ENCODE assay signal across 2 cellular contexts in the genomic region with DNA sequence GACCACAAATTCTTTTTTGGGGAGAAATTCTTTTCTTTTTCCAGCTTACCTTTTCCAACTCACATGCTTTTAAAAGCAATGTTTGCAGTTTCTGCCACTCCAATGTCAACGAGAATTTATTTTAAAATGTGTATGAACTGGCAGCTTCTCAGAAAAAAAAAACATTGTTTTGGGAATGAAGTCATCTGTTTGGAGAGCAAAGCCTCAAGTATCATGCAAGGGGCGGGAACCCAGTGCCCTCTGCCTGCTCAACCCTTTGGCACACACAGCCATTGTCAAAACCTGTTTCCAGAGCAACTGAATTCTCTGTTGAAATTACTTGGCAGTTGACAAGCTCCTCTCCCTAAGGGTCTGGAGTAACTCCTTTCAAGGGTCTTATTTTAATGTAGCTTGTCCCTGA.
TF ChIP-seq lines count a peak whose summit lies in the region.

No MANE protein-coding gene starts in this region.

TF ChIP-seq in liver, 16 proteins besides CTCF, POLR2A, EP300 and RAD21:
- TF ChIP-seq, protein P1, sequence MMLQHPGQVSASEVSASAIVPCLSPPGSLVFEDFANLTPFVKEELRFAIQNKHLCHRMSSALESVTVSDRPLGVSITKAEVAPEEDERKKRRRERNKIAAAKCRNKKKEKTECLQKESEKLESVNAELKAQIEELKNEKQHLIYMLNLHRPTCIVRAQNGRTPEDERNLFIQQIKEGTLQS (IDR thresholded peaks at IDR 0.05), result no peak
- TF ChIP-seq, protein P2, sequence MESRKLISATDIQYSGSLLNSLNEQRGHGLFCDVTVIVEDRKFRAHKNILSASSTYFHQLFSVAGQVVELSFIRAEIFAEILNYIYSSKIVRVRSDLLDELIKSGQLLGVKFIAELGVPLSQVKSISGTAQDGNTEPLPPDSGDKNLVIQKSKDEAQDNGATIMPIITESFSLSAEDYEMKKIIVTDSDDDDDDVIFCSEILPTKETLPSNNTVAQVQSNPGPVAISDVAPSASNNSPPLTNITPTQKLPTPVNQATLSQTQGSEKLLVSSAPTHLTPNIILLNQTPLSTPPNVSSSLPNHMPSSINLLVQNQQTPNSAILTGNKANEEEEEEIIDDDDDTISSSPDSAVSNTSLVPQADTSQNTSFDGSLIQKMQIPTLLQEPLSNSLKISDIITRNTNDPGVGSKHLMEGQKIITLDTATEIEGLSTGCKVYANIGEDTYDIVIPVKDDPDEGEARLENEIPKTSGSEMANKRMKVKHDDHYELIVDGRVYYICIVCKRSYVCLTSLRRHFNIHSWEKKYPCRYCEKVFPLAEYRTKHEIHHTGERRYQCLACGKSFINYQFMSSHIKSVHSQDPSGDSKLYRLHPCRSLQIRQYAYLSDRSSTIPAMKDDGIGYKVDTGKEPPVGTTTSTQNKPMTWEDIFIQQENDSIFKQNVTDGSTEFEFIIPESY (IDR thresholded peaks at IDR 0.05), result peak; percentile 8
- TF ChIP-seq, protein P3, sequence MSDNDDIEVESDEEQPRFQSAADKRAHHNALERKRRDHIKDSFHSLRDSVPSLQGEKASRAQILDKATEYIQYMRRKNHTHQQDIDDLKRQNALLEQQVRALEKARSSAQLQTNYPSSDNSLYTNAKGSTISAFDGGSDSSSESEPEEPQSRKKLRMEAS (IDR thresholded peaks at IDR 0.05), result no peak
- TF ChIP-seq TAF1 (conservative IDR thresholded peaks at IDR 0.05), result no peak
- peak in 1 of 2 donors; percentile 41 for TF ChIP-seq HNF4A (conservative IDR thresholded peaks at IDR 0.05)
- TF ChIP-seq FOXA1 (IDR thresholded peaks at IDR 0.05), result no peak
- TF ChIP-seq GABPA (IDR thresholded peaks at IDR 0.05 in 1 of 2, conservative IDR thresholded peaks at IDR 0.05 in 1 of 2), result no peak
- no peak for TF ChIP-seq SP1 (IDR thresholded peaks at IDR 0.05)
- no peak for TF ChIP-seq NR2F2 (IDR thresholded peaks at IDR 0.05)
- TF ChIP-seq EGR1 (IDR thresholded peaks at IDR 0.05; ENCODE audit: low read depth in 2 of 2), result no peak
- TF ChIP-seq YY1 (IDR thresholded peaks at IDR 0.05), result peak; percentile 27
- no peak for TF ChIP-seq FOXA2 (IDR thresholded peaks at IDR 0.05)
- peak in 1 of 2 donors; percentile 18 for TF ChIP-seq JUND (IDR thresholded peaks at IDR 0.05)
- TF ChIP-seq HNF4G (IDR thresholded peaks at IDR 0.05), result no peak
- TF ChIP-seq, protein P4, sequence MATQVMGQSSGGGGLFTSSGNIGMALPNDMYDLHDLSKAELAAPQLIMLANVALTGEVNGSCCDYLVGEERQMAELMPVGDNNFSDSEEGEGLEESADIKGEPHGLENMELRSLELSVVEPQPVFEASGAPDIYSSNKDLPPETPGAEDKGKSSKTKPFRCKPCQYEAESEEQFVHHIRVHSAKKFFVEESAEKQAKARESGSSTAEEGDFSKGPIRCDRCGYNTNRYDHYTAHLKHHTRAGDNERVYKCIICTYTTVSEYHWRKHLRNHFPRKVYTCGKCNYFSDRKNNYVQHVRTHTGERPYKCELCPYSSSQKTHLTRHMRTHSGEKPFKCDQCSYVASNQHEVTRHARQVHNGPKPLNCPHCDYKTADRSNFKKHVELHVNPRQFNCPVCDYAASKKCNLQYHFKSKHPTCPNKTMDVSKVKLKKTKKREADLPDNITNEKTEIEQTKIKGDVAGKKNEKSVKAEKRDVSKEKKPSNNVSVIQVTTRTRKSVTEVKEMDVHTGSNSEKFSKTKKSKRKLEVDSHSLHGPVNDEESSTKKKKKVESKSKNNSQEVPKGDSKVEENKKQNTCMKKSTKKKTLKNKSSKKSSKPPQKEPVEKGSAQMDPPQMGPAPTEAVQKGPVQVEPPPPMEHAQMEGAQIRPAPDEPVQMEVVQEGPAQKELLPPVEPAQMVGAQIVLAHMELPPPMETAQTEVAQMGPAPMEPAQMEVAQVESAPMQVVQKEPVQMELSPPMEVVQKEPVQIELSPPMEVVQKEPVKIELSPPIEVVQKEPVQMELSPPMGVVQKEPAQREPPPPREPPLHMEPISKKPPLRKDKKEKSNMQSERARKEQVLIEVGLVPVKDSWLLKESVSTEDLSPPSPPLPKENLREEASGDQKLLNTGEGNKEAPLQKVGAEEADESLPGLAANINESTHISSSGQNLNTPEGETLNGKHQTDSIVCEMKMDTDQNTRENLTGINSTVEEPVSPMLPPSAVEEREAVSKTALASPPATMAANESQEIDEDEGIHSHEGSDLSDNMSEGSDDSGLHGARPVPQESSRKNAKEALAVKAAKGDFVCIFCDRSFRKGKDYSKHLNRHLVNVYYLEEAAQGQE (IDR thresholded peaks at IDR 0.05), result no peak
- peak in 1 of 2 donors; percentile 32 for TF ChIP-seq RXRA (IDR thresholded peaks at IDR 0.05)

TF ChIP-seq in HepG2, 621 proteins besides CTCF, POLR2A, EP300 and RAD21 (continued from another document):
- TF ChIP-seq, protein P4 (IDR thresholded peaks at IDR 0.05; ENCODE audit: borderline replicate concordance in 1 of 2, low read depth in 1 of 2, low read length in 2 of 2), result no peak
- TF ChIP-seq, protein P5, sequence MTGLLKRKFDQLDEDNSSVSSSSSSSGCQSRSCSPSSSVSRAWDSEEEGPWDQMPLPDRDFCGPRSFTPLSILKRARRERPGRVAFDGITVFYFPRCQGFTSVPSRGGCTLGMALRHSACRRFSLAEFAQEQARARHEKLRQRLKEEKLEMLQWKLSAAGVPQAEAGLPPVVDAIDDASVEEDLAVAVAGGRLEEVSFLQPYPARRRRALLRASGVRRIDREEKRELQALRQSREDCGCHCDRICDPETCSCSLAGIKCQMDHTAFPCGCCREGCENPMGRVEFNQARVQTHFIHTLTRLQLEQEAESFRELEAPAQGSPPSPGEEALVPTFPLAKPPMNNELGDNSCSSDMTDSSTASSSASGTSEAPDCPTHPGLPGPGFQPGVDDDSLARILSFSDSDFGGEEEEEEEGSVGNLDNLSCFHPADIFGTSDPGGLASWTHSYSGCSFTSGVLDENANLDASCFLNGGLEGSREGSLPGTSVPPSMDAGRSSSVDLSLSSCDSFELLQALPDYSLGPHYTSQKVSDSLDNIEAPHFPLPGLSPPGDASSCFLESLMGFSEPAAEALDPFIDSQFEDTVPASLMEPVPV (CRISPR knock-in tag; IDR thresholded peaks at IDR 0.05), result no peak
- TF ChIP-seq, protein P6, sequence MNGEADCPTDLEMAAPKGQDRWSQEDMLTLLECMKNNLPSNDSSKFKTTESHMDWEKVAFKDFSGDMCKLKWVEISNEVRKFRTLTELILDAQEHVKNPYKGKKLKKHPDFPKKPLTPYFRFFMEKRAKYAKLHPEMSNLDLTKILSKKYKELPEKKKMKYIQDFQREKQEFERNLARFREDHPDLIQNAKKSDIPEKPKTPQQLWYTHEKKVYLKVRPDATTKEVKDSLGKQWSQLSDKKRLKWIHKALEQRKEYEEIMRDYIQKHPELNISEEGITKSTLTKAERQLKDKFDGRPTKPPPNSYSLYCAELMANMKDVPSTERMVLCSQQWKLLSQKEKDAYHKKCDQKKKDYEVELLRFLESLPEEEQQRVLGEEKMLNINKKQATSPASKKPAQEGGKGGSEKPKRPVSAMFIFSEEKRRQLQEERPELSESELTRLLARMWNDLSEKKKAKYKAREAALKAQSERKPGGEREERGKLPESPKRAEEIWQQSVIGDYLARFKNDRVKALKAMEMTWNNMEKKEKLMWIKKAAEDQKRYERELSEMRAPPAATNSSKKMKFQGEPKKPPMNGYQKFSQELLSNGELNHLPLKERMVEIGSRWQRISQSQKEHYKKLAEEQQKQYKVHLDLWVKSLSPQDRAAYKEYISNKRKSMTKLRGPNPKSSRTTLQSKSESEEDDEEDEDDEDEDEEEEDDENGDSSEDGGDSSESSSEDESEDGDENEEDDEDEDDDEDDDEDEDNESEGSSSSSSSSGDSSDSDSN (CRISPR knock-in tag; IDR thresholded peaks at IDR 0.05), result no peak
- no peak for TF ChIP-seq EZH2 (conservative IDR thresholded peaks at IDR 0.05; ENCODE audit: low read depth, low read length)
- TF ChIP-seq JDP2 (CRISPR knock-in tag; IDR thresholded peaks at IDR 0.05; ENCODE audit: borderline replicate concordance), result no peak
- TF ChIP-seq NFATC3 (CRISPR knock-in tag; IDR thresholded peaks at IDR 0.05), result no peak
- no peak for TF ChIP-seq NCOA1 (CRISPR knock-in tag; IDR thresholded peaks at IDR 0.05)
- no peak for TF ChIP-seq HOXA5 (CRISPR knock-in tag; IDR thresholded peaks at IDR 0.05)
- TF ChIP-seq, protein P7, sequence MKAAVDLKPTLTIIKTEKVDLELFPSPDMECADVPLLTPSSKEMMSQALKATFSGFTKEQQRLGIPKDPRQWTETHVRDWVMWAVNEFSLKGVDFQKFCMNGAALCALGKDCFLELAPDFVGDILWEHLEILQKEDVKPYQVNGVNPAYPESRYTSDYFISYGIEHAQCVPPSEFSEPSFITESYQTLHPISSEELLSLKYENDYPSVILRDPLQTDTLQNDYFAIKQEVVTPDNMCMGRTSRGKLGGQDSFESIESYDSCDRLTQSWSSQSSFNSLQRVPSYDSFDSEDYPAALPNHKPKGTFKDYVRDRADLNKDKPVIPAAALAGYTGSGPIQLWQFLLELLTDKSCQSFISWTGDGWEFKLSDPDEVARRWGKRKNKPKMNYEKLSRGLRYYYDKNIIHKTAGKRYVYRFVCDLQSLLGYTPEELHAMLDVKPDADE (CRISPR knock-in tag; IDR thresholded peaks at IDR 0.05), result no peak
- no peak for TF ChIP-seq ASH2L (IDR thresholded peaks at IDR 0.05; ENCODE audit: insufficient read length, low read depth, low read length)
